In genomic region chr9:99181621-99182020, GRCh38 we compare ENCODE assay signal across 9 cellular contexts. TPM values are rescaled to one million over a fixed set of nuclear protein-coding genes. Genes with fewer than 3 reads are reported as not detected.
DNase-seq lines count a peak whose midpoint lies in the region; ATAC-seq, FAIRE-seq and TF ChIP-seq lines count a peak whose summit lies in the region.
"Had no signal": no experiment of that assay in that cellular context is flagged by ENCODE, and none has a peak within 500 bp of the region (broad histone marks: within the 10 kb centered on the region; RNA-seq: fewer than 3 reads in every experiment).

No MANE protein-coding gene starts in this region.

- SMC1A ChIA-PET in GM12878 (lab: Charles Lee; ENCODE audit: uncharacterized antibody, unreplicated experiment): interaction anchor here (0.7 to 12.4 kb wide), 15 partner anchors 9 to 828 kb away, joined by 3 to 189 read pairs (median 4); partner anchors contain the start of genes ALG2, NR4A3 and SEC61B

- no peaks in the 10 kb centered on the region for H3K9me3 ChIP-seq in CD4-positive, CD25-positive, alpha-beta regulatory T cell (ENCODE audit: control insufficient read depth in 2 of 2, low read length in 2 of 2)
- H3K9me3 ChIP-seq in GM12878 (replicated peaks; ENCODE audit: control insufficient read depth, insufficient read depth, low read length) (no peaks in the 10 kb centered on the region), colonic mucosa (no peaks in the 10 kb centered on the region), spleen (no peaks in the 10 kb centered on the region)

- TF ChIP-seq CTCF in GM12878 (IDR thresholded peaks at IDR 0.05 in 2 of 3, conservative IDR thresholded peaks at IDR 0.05 in 1 of 3; ENCODE audit: control insufficient read depth in 2 of 3, extremely low read depth in 1 of 3, insufficient read depth in 1 of 3, low read depth in 3 of 3, low read length in 3 of 3) (no peak), colonic mucosa (IDR thresholded peaks at IDR 0.05) (no peak), spleen (IDR thresholded peaks at IDR 0.05 in 8 of 11, conservative IDR thresholded peaks at IDR 0.05 in 3 of 11) (no peak)

- BruUV-seq in GM12878 (replicated peaks; lab: Mats Ljungman, UMichigan): no TSS peak

- POLR2A ChIA-PET in GM12878 (lab: Charles Lee): interaction anchor here (1.1 to 2.4 kb wide), 8 partner anchors 10 to 84 kb away, joined by 3 to 11 read pairs (median 6); partner anchors contain the start of genes ALG2 and SEC61B

- WGBS in GM12878 (ENCODE audit: insufficient coverage, insufficient replicate concordance, low lambda C conversion rate, missing lambda C conversion rate): 1% methylated on average over 4 of the region's 4 CpGs
- 19 to 42% (median 31%) methylated on average over 4 of the region's 4 CpGs for WGBS in spleen, 5 donors

- intact Hi-C loops in GM12878 (cut with micrococcal nuclease; ENCODE audit: unreplicated experiment): loop anchor here (5.0 to 10.0 kb wide), 9 partner anchors 56 to 1253 kb away; partner anchors contain the start of genes ERP44 and INVS
- intact Hi-C loops in colonic mucosa (cut with DNase I): loop anchor here (10.0 kb wide), 1 partner anchor 1413 kb away; no protein-coding TSS in a partner anchor
- intact Hi-C loops in spleen (cut with DNase I; ENCODE audit: low total_unique reads): no loop called here

- CTCF ChIA-PET in GM12878 (lab: Yijun Ruan, JAX): interaction anchor here (0.7 to 9.3 kb wide), 15 partner anchors 9 to 1141 kb away, joined by 3 to 131 read pairs (median 4); no protein-coding TSS in a partner anchor

- peak; percentile 38 for FAIRE-seq in GM12878 (lab: Jason Lieb, UNC)

- peak overlapping the region in 1 of 3 donors; percentile 51 for H3K27ac Mint-ChIP-seq in CD4-positive, CD25-positive, alpha-beta regulatory T cell

- TF ChIP-seq RAD21 in GM12878 (IDR thresholded peaks at IDR 0.05; ENCODE audit: insufficient read depth, low read depth, low read length): no peak

- no peaks in the 10 kb centered on the region for H3K36me3 Mint-ChIP-seq in CD4-positive, CD25-positive, alpha-beta regulatory T cell

- no peak overlapping the region for H3K27ac ChIP-seq in CD4-positive, CD25-positive, alpha-beta regulatory T cell (ENCODE audit: insufficient read depth, low read length, poor library complexity, severe bottlenecking)
- H3K27ac ChIP-seq in GM12878 (ENCODE audit: control insufficient read depth, insufficient read depth) (peak overlapping the region; percentile 84), colonic mucosa (no peak overlapping the region), spleen (no peak overlapping the region)
- H3K27ac ChIP-seq: parathyroid adenoma had no signal

- peak; percentile 23 to 36 for ATAC-seq in CD4-positive, CD25-positive, alpha-beta regulatory T cell (ENCODE audit: low read depth in 2 of 2)
- ATAC-seq in GM19328 (IDR thresholded peaks at IDR 0.05; ENCODE audit: unreplicated experiment): peak; percentile 41
- ATAC-seq in GM12878: peak; percentile 63

- RAD21 ChIA-PET in GM12878 (lab: Charles Lee; ENCODE audit: unreplicated experiment): interaction anchor here (0.8 to 13.6 kb wide), 15 partner anchors 8 to 1037 kb away, joined by 3 to 147 read pairs (median 5); partner anchors contain the start of genes ALG2 and SEC61B

- no peaks in the 10 kb centered on the region for H3K36me3 ChIP-seq in CD4-positive, CD25-positive, alpha-beta regulatory T cell (ENCODE audit: control insufficient read depth, insufficient read depth, low read length)
- no peaks in the 10 kb centered on the region for H3K36me3 ChIP-seq in GM12878 (ENCODE audit: control insufficient read depth in 2 of 2, insufficient read depth in 2 of 2, low read length in 1 of 2)
- no peaks in the 10 kb centered on the region for H3K36me3 ChIP-seq in colonic mucosa
- H3K36me3 ChIP-seq in spleen: no peaks in the 10 kb centered on the region

- no peaks in the 10 kb centered on the region for H3K79me2 ChIP-seq in GM12878 (ENCODE audit: control insufficient read depth, insufficient read depth, low read length)
- H3K79me2 ChIP-seq: parathyroid adenoma had no signal

- H3K4me1 ChIP-seq in CD4-positive, CD25-positive, alpha-beta regulatory T cell (ENCODE audit: control insufficient read depth, insufficient read depth, low read length, poor library complexity, severe bottlenecking): peaks cover 5% of the 10 kb centered on the region
- H3K4me1 ChIP-seq in GM12878 (ENCODE audit: control insufficient read depth, insufficient read depth, low read length) (peaks cover 63% of the 10 kb centered on the region), colonic mucosa (peaks cover 4% of the 10 kb centered on the region), spleen (peaks cover 10 to 46% (median 22%) of the 10 kb centered on the region in 6 donors)
- H3K4me1 ChIP-seq: parathyroid adenoma had no signal

- TF ChIP-seq EP300 in GM12878 (IDR thresholded peaks at IDR 0.05; ENCODE audit: borderline replicate concordance in 1 of 2, control insufficient read depth in 1 of 2, low read depth in 2 of 2, low read length in 2 of 2): peak; percentile 95 to 99

- TF ChIP-seq POLR2A in GM12878 (IDR thresholded peaks at IDR 0.05; ENCODE audit: low read depth, low read length) (0 out of 2 replicates have a peak, but pooled peaks have one; percentile 46), spleen (IDR thresholded peaks at IDR 0.05) (no peak)

- H3K27me3 ChIP-seq in CD4-positive, CD25-positive, alpha-beta regulatory T cell (ENCODE audit: control insufficient read depth, insufficient read depth, low read length): no peaks in the 10 kb centered on the region
- H3K27me3 ChIP-seq in GM12878 (replicated peaks in 1 of 2; ENCODE audit: control insufficient read depth in 2 of 2, insufficient read depth in 2 of 2, low read length in 1 of 2) (no peaks in the 10 kb centered on the region), colonic mucosa (no peaks in the 10 kb centered on the region), spleen (replicated peaks in 1 of 7) (no peaks in the 10 kb centered on the region)

- H3K4me1 Mint-ChIP-seq in CD4-positive, CD25-positive, alpha-beta regulatory T cell: peaks cover 0 to 13% (median 7%) of the 10 kb centered on the region in 4 donors

- in situ Hi-C loops in GM12878 (cut with MboI): loop anchor here (5.0 to 10.0 kb wide), 5 partner anchors 49 to 1143 kb away; no protein-coding TSS in a partner anchor

- no peak for DNase-seq in CD4-positive, CD25-positive, alpha-beta regulatory T cell
- DNase-seq in HK-2 (ENCODE audit: unreplicated experiment) (peak; percentile 11), GM12878 (ENCODE audit: low read depth, low spot score) (peak; percentile 85), SK-N-DZ (ENCODE audit: low spot score) (no peak), colonic mucosa (no peak), spleen (no peak), Kasumi-1 (lab: John Stamatoyannopoulos, UW) (no peak)

- H3K4me2 ChIP-seq in GM12878 (ENCODE audit: control insufficient read depth, insufficient read depth): peak overlapping the region; percentile 0

- peak overlapping the region; percentile 1 for H2AFZ ChIP-seq in GM12878 (ENCODE audit: control insufficient read depth, low read depth, low read length)
- H2AFZ ChIP-seq: parathyroid adenoma had no signal

- peak overlapping the region; percentile 41; the same call in 1 of the 2 replicates for H3K9ac ChIP-seq in GM12878 (ENCODE audit: control insufficient read depth, insufficient read depth, low read length)
- no peak overlapping the region for H3K9ac ChIP-seq in colonic mucosa (ENCODE audit: low read depth in 2 of 2, low read length in 2 of 2)
- H3K9ac ChIP-seq: parathyroid adenoma had no signal

- no peak overlapping the region for H3K4me3 Mint-ChIP-seq in CD4-positive, CD25-positive, alpha-beta regulatory T cell

- peaks cover 0 to 2% (median 0%) of the 10 kb centered on the region in 7 donors for H3K9me3 Mint-ChIP-seq in CD4-positive, CD25-positive, alpha-beta regulatory T cell

- no peak overlapping the region for H3K4me3 ChIP-seq in CD4-positive, CD25-positive, alpha-beta regulatory T cell (ENCODE audit: low read depth, low read length)
- H3K4me3 ChIP-seq in GM12878 (no peak overlapping the region; the same call in 1 of the 2 replicates), colonic mucosa (no peak overlapping the region), spleen (no peak overlapping the region)

- H4K20me1 ChIP-seq in GM12878 (ENCODE audit: control insufficient read depth, insufficient read depth): no peaks in the 10 kb centered on the region

- peaks cover 5% of the 10 kb centered on the region for H3K27me3 Mint-ChIP-seq in CD4-positive, CD25-positive, alpha-beta regulatory T cell

RNA-seq across cellular contexts. Expression of gene ALG2, which starts 40.1 kb away (rescaled TPM):
- total RNA-seq in CD4-positive, CD25-positive, alpha-beta regulatory T cell: 17.1 TPM
- polyA plus RNA-seq in CD4-positive, CD25-positive, alpha-beta regulatory T cell: 10 to 100 TPM; 27.1 to 35.2 (median 31.6) TPM
- total RNA-seq in GM12878 (2013; cell fraction: nucleolus; rRNA removed): 49.9 and 52.5 TPM in 2 replicates
- 43.0 and 45.2 TPM in 2 replicates for total RNA-seq in GM12878 (2014; rRNA removed)
- total RNA-seq in GM12878 (2014; rRNA removed; fragmentation: Illumina TruSeq; extraction: Trizol): 34.6 and 34.9 TPM in 2 replicates
- 31.7 and 33.0 TPM in 2 replicates for total RNA-seq in GM12878 (2021)
- 27.8 TPM for polyA plus RNA-seq in GM12878 (2011; ENCODE audit: low read depth)
- 44.7 and 56.1 TPM in 2 replicates for polyA plus RNA-seq in GM12878 (2011; rRNA removed)
- polyA plus RNA-seq in GM12878 (2011; cell fraction: cytosol; rRNA removed): 31.6 and 31.8 TPM in 2 replicates
- 24.9 and 27.6 TPM in 2 replicates for polyA plus RNA-seq in GM12878 (2011; cell fraction: nucleus; rRNA removed)
- 30.4 and 32.4 TPM in 2 replicates for polyA plus RNA-seq in GM12878 (2012)
- 40.9 and 53.2 TPM in 2 replicates for polyA plus RNA-seq in GM12878 (2014; fragmentation: Illumina TruSeq; extraction: Trizol)
- polyA plus RNA-seq in GM12878 (2014; fragmentation: Nextera tagmentation; extraction: Ambion mirVana): 10 to 100 TPM in 1 of 2 experiments, 1 to 10 TPM in 1; 8.8 to 17.8 TPM
- 36.3 and 37.2 TPM in 2 replicates for polyA plus RNA-seq in GM12878 (2014; rRNA removed)
- 10 to 100 TPM; 50.8 to 52.5 TPM for polyA plus RNA-seq in GM12878 (2016; fragmentation: Nextera tagmentation; extraction: Ambion mirVana)
- polyA minus RNA-seq in GM12878 (2011; rRNA and poly(A)+ RNA removed): 22.4 and 26.1 TPM in 2 replicates
- 8.8 and 9.9 TPM in 2 replicates for polyA minus RNA-seq in GM12878 (2011; cell fraction: cytosol; rRNA and poly(A)+ RNA removed)
- polyA minus RNA-seq in GM12878 (2011; cell fraction: nucleus; rRNA and poly(A)+ RNA removed): 15.4 and 21.9 TPM in 2 replicates
- polyA plus RNA-seq in SK-N-DZ (2014; cell fraction: cytosol; rRNA removed): 17.6 and 17.8 TPM in 2 replicates
- 11.7 and 14.0 TPM in 2 replicates for polyA plus RNA-seq in SK-N-DZ (2014; cell fraction: nucleus; rRNA removed)
- total RNA-seq in colonic mucosa: 10 to 100 TPM; 33.7 to 43.3 TPM
- 10 to 100 TPM; 24.6 to 39.5 (median 27.2) TPM for total RNA-seq in spleen
- 10 to 100 TPM; 15.4 to 17.7 (median 16.9) TPM for polyA plus RNA-seq in spleen

RNA-seq across cellular contexts. Expression of gene SEC61B, which starts 40.5 kb away (rescaled TPM):
- 76.2 TPM for total RNA-seq in CD4-positive, CD25-positive, alpha-beta regulatory T cell
- 100 to 1,000 TPM; 343 to 400 (median 367) TPM for polyA plus RNA-seq in CD4-positive, CD25-positive, alpha-beta regulatory T cell
- total RNA-seq in GM12878 (2013; cell fraction: nucleolus; rRNA removed): 26.3 and 28.5 TPM in 2 replicates
- total RNA-seq in GM12878 (2014; rRNA removed) (255 and 282 TPM in 2 replicates), GM12878 (2014; rRNA removed; fragmentation: Illumina TruSeq; extraction: Trizol) (318 and 349 TPM in 2 replicates), GM12878 (2021) (267 and 278 TPM in 2 replicates), colonic mucosa (100 to 1,000 TPM; 126 to 166 TPM), spleen (100 to 1,000 TPM in 1 of 7 donors, 10 to 100 TPM in 6; 70.4 to 147 (median 86.9) TPM)
- polyA plus RNA-seq in GM12878 (2011; ENCODE audit: low read depth): 650 TPM
- polyA plus RNA-seq in GM12878 (2011; rRNA removed) (257 and 280 TPM in 2 replicates), GM12878 (2014; fragmentation: Illumina TruSeq; extraction: Trizol) (239 and 335 TPM in 2 replicates), GM12878 (2014; fragmentation: Nextera tagmentation; extraction: Ambion mirVana) (100 to 1,000 TPM; 108 to 229 TPM), GM12878 (2014; rRNA removed) (384 and 396 TPM in 2 replicates), GM12878 (2016; fragmentation: Nextera tagmentation; extraction: Ambion mirVana) (100 to 1,000 TPM; 721 to 747 TPM), spleen (100 to 1,000 TPM; 175 to 244 (median 244) TPM)
- polyA plus RNA-seq in GM12878 (2011; cell fraction: cytosol; rRNA removed): 360 and 365 TPM in 2 replicates
- 136 and 154 TPM in 2 replicates for polyA plus RNA-seq in GM12878 (2011; cell fraction: nucleus; rRNA removed)
- 422 and 604 TPM in 2 replicates for polyA plus RNA-seq in GM12878 (2012)
- 62.5 and 68.0 TPM in 2 replicates for polyA minus RNA-seq in GM12878 (2011; rRNA and poly(A)+ RNA removed)
- 22.1 and 25.8 TPM in 2 replicates for polyA minus RNA-seq in GM12878 (2011; cell fraction: cytosol; rRNA and poly(A)+ RNA removed)
- 28.2 and 46.9 TPM in 2 replicates for polyA minus RNA-seq in GM12878 (2011; cell fraction: nucleus; rRNA and poly(A)+ RNA removed)
- polyA plus RNA-seq in SK-N-DZ (2014; cell fraction: cytosol; rRNA removed): 69.1 and 123 TPM in 2 replicates
- 48.6 and 81.7 TPM in 2 replicates for polyA plus RNA-seq in SK-N-DZ (2014; cell fraction: nucleus; rRNA removed)

Comparison
In these comparisons a context has a peak if more than half of its experiments do, and no peak if none do; other contexts are left out.
1. DNase-seq: peak in HK-2 (single experiment) and GM12878 (single experiment); none in CD4-positive, CD25-positive, alpha-beta regulatory T cell (0 of 3), SK-N-DZ (single experiment), colonic mucosa (single experiment), spleen (single experiment) and Kasumi-1 (0 of 2).
2. Peak in every context shown above with its lines, with median percentiles within 50 percentile points of each other: ATAC-seq.